In genomic region chr18:58991127-58991798, GRCh38 we compare ENCODE assay signal across 10 cellular contexts.
A peak's percentile ranks its signal among the peaks of the same experiment; 100 is the strongest.
DNase-seq lines count a peak whose midpoint lies in the region; ATAC-seq and TF ChIP-seq lines count a peak whose summit lies in the region.
"Had no signal": no experiment of that assay in that cellular context is flagged by ENCODE, and none has a peak within 500 bp of the region (broad histone marks: within the 10 kb centered on the region; RNA-seq: fewer than 3 reads in every experiment).

No MANE protein-coding gene starts in this region.

- no peaks in the 10 kb centered on the region for H3K9me3 ChIP-seq in thoracic aorta

- peaks cover 45 to 79% of the 10 kb centered on the region in 2 donors for H3K4me1 ChIP-seq in thoracic aorta (ENCODE audit: control insufficient read depth in 1 of 2, low read depth in 2 of 2)

- DNase-seq in activated CD4-positive, alpha-beta T cell treated with anti-CD3 and anti-CD28 coated beads for 36 hours: peak; percentile 11
- DNase-seq in activated CD4-positive, alpha-beta T cell treated with anti-CD3 and anti-CD28 coated beads, Interleukin-2, amount 10 ng/mL, durations not matched to agents 7 days and 5 days: no peak
- no peak for DNase-seq in coronary artery (ENCODE audit: low spot score)
- no peak for DNase-seq in thoracic aorta (ENCODE audit: low spot score)
- no peak for DNase-seq in AG20443 (ENCODE audit: low spot score)
- no peak for DNase-seq in globus pallidus (ENCODE audit: low spot score)
- DNase-seq in activated naive CD4-positive, alpha-beta T cell treated with anti-CD3 and anti-CD28 coated beads for 36 hours: no peak
- DNase-seq: NCI-H1417 treated with DMSO at 0.1 percent for 48 hours had no signal

- H3K4me1 Mint-ChIP-seq in activated CD4-positive, alpha-beta T cell treated with anti-CD3 and anti-CD28 coated beads for 36 hours: peaks cover 16% of the 10 kb centered on the region
- H3K4me1 Mint-ChIP-seq in activated CD4-positive, alpha-beta T cell treated with anti-CD3 and anti-CD28 coated beads, Interleukin-2, amount 10 ng/mL, durations not matched to agents 7 days and 5 days: no peaks in the 10 kb centered on the region
- H3K4me1 Mint-ChIP-seq in activated naive CD4-positive, alpha-beta T cell treated with anti-CD3 and anti-CD28 coated beads for 36 hours (ENCODE audit: low read depth): peaks cover 4% of the 10 kb centered on the region
- H3K4me1 Mint-ChIP-seq: central memory CD8-positive, alpha-beta T cell had no signal

- no peak for TF ChIP-seq CTCF in coronary artery (IDR thresholded peaks at IDR 0.05)
- TF ChIP-seq CTCF in thoracic aorta (IDR thresholded peaks at IDR 0.05): peak; percentile 45

- peak; percentile 61 for ATAC-seq in activated CD4-positive, alpha-beta T cell treated with anti-CD3 and anti-CD28 coated beads for 36 hours
- ATAC-seq in HG03139 (IDR thresholded peaks at IDR 0.05; ENCODE audit: unreplicated experiment) (peak; percentile 68), thoracic aorta (ENCODE audit: insufficient number of reproducible peaks, low FRiP score, low read depth) (peak; percentile 71)

- no peaks in the 10 kb centered on the region for H3K36me3 Mint-ChIP-seq in activated CD4-positive, alpha-beta T cell treated with anti-CD3 and anti-CD28 coated beads for 36 hours (ENCODE audit: low read depth)
- H3K36me3 Mint-ChIP-seq in activated CD4-positive, alpha-beta T cell treated with anti-CD3 and anti-CD28 coated beads, Interleukin-2, amount 10 ng/mL, durations not matched to agents 7 days and 5 days (ENCODE audit: low read depth): no peaks in the 10 kb centered on the region
- no peaks in the 10 kb centered on the region for H3K36me3 Mint-ChIP-seq in activated naive CD4-positive, alpha-beta T cell treated with anti-CD3 and anti-CD28 coated beads for 36 hours (ENCODE audit: low read depth)

- peak overlapping the region; percentile 84 to 88 for H3K27ac ChIP-seq in coronary artery
- peak overlapping the region; percentile 90 to 94 for H3K27ac ChIP-seq in thoracic aorta

- H3K27me3 ChIP-seq in thoracic aorta (replicated peaks; ENCODE audit: insufficient read depth): no peaks in the 10 kb centered on the region

- H3K9me3 Mint-ChIP-seq in activated CD4-positive, alpha-beta T cell treated with anti-CD3 and anti-CD28 coated beads for 36 hours (ENCODE audit: low read depth): peaks cover 10% of the 10 kb centered on the region
- peaks cover 10% of the 10 kb centered on the region for H3K9me3 Mint-ChIP-seq in activated CD4-positive, alpha-beta T cell treated with anti-CD3 and anti-CD28 coated beads, Interleukin-2, amount 10 ng/mL, durations not matched to agents 7 days and 5 days
- H3K9me3 Mint-ChIP-seq in activated naive CD4-positive, alpha-beta T cell treated with anti-CD3 and anti-CD28 coated beads for 36 hours: peaks cover 3% of the 10 kb centered on the region
- H3K9me3 Mint-ChIP-seq: central memory CD8-positive, alpha-beta T cell had no signal

- POLR2A ChIA-PET in activated CD4-positive, alpha-beta T cell treated with anti-CD3 and anti-CD28 coated beads for 36 hours (lab: Charles Lee): no interaction called here
- POLR2A ChIA-PET in activated CD4-positive, alpha-beta T cell treated with anti-CD3 and anti-CD28 coated beads, Interleukin-2, amount 10 ng/mL, durations not matched to agents 7 days and 5 days (lab: Charles Lee): no interaction called here

- no peaks in the 10 kb centered on the region for H3K36me3 ChIP-seq in thoracic aorta

- intact Hi-C loops in activated CD4-positive, alpha-beta T cell treated with anti-CD3 and anti-CD28 coated beads for 36 hours (cut with DNase I, micrococcal nuclease): no loop called here
- intact Hi-C loops in activated naive CD4-positive, alpha-beta T cell treated with anti-CD3 and anti-CD28 coated beads for 36 hours (cut with micrococcal nuclease): no loop called here

- H3K4me3 Mint-ChIP-seq in activated CD4-positive, alpha-beta T cell treated with anti-CD3 and anti-CD28 coated beads for 36 hours: no peak overlapping the region
- no peak overlapping the region for H3K4me3 Mint-ChIP-seq in activated CD4-positive, alpha-beta T cell treated with anti-CD3 and anti-CD28 coated beads, Interleukin-2, amount 10 ng/mL, durations not matched to agents 7 days and 5 days
- H3K4me3 Mint-ChIP-seq in activated naive CD4-positive, alpha-beta T cell treated with anti-CD3 and anti-CD28 coated beads for 36 hours: no peak overlapping the region
- H3K4me3 Mint-ChIP-seq: central memory CD8-positive, alpha-beta T cell had no signal

- peaks cover 24% of the 10 kb centered on the region for H3K27me3 Mint-ChIP-seq in activated CD4-positive, alpha-beta T cell treated with anti-CD3 and anti-CD28 coated beads for 36 hours
- peaks cover 22% of the 10 kb centered on the region for H3K27me3 Mint-ChIP-seq in activated CD4-positive, alpha-beta T cell treated with anti-CD3 and anti-CD28 coated beads, Interleukin-2, amount 10 ng/mL, durations not matched to agents 7 days and 5 days
- H3K27me3 Mint-ChIP-seq in activated naive CD4-positive, alpha-beta T cell treated with anti-CD3 and anti-CD28 coated beads for 36 hours (ENCODE audit: low read depth): peaks cover 15% of the 10 kb centered on the region

- CTCF ChIA-PET in activated CD4-positive, alpha-beta T cell treated with anti-CD3 and anti-CD28 coated beads for 36 hours (lab: Charles Lee): no interaction called here
- CTCF ChIA-PET in activated CD4-positive, alpha-beta T cell treated with anti-CD3 and anti-CD28 coated beads, Interleukin-2, amount 10 ng/mL, durations not matched to agents 7 days and 5 days (lab: Charles Lee): no interaction called here
- CTCF ChIA-PET in activated naive CD4-positive, alpha-beta T cell treated with anti-CD3 and anti-CD28 coated beads for 36 hours (lab: Charles Lee): no interaction called here

- no peak overlapping the region for H3K4me3 ChIP-seq in coronary artery
- H3K4me3 ChIP-seq in thoracic aorta: no peak overlapping the region

- no peak overlapping the region for H3K27ac Mint-ChIP-seq in activated CD4-positive, alpha-beta T cell treated with anti-CD3 and anti-CD28 coated beads for 36 hours
- no peak overlapping the region for H3K27ac Mint-ChIP-seq in activated CD4-positive, alpha-beta T cell treated with anti-CD3 and anti-CD28 coated beads, Interleukin-2, amount 10 ng/mL, durations not matched to agents 7 days and 5 days
- no peak overlapping the region for H3K27ac Mint-ChIP-seq in activated naive CD4-positive, alpha-beta T cell treated with anti-CD3 and anti-CD28 coated beads for 36 hours
